19 cellular contexts compared by ENCODE assay signal in genomic region chr4:113179996-113180395, GRCh38.
DNase-seq lines count a peak whose midpoint lies in the region; ATAC-seq, FAIRE-seq and TF ChIP-seq lines count a peak whose summit lies in the region.
"Had no signal": no experiment of that assay in that cellular context is flagged by ENCODE, and none has a peak within 500 bp of the region (broad histone marks: within the 10 kb centered on the region; RNA-seq: fewer than 3 reads in every experiment).

No MANE protein-coding gene starts in this region.

- peaks cover 8% of the 10 kb centered on the region for H3K27me3 Mint-ChIP-seq in progenitor cell of endocrine pancreas
- H3K27me3 Mint-ChIP-seq: central memory CD8-positive, alpha-beta T cell had no signal

- H3K4me1 Mint-ChIP-seq in progenitor cell of endocrine pancreas (ENCODE audit: low read depth) = no peaks in the 10 kb centered on the region
- H3K4me1 Mint-ChIP-seq: central memory CD8-positive, alpha-beta T cell; mesothelial cell of epicardium had no signal

- TF ChIP-seq CTCF in AG10803 (conservative IDR thresholded peaks at IDR 0.05; ENCODE audit: low read length) (no peak), bronchial epithelial cell (IDR thresholded peaks at IDR 0.05; ENCODE audit: insufficient read depth, low read length, severe bottlenecking) (no peak), progenitor cell of endocrine pancreas (IDR thresholded peaks at IDR 0.05; ENCODE audit: unreplicated experiment) (no peak)

- no peaks in the 10 kb centered on the region for H3K36me3 ChIP-seq in bronchial epithelial cell (ENCODE audit: control insufficient read depth, insufficient read depth, low read length)

- DNase-seq in AG10803 (ENCODE audit: low read depth) = peak; percentile 26
- peak; percentile 39 for DNase-seq in HCEC 1CT
- peak; percentile 16 for DNase-seq in bronchial epithelial cell (ENCODE audit: low read depth)
- peak; percentile 31 for DNase-seq in kidney tubule cell (ENCODE audit: low spot score)
- DNase-seq in NCI-H146 (lab: John Stamatoyannopoulos, UW) = no peak
- DNase-seq in occipital lobe (lab: John Stamatoyannopoulos, UW) = no peak
- DNase-seq in progenitor cell of endocrine pancreas (ENCODE audit: low spot score, unreplicated experiment) = no peak
- DNase-seq: activated CD4-positive, alpha-beta T cell treated with anti-CD3 and anti-CD28 coated beads, Interleukin-2, amount 50 U/mL, for 48 hours; activated T-cell treated with anti-CD3 and anti-CD28 coated beads, Interleukin-2, amount 50 U/mL, for 4 hours; AML-193; Caco-2; NCI-H774; stimulated activated CD4-positive, alpha-beta T cell treated with anti-CD3 and anti-CD28 coated beads, Interleukin-4, amount 100 ng/mL, for 24 hours; stimulated activated CD8-positive, alpha-beta memory T cell treated with anti-CD3 and anti-CD28 coated beads, Interleukin-4, amount 100 ng/mL, for 48 hours had no signal

- H3K27me3 ChIP-seq in bronchial epithelial cell (ENCODE audit: control insufficient read depth, insufficient read depth, low read length) = no peaks in the 10 kb centered on the region

- no peaks in the 10 kb centered on the region for H3K9me3 Mint-ChIP-seq in progenitor cell of endocrine pancreas (ENCODE audit: low read depth)
- H3K9me3 Mint-ChIP-seq: activated T-cell treated with anti-CD3 and anti-CD28 coated beads, Interleukin-2, amount 50 U/mL, for 4 hours; central memory CD8-positive, alpha-beta T cell; mesothelial cell of epicardium had no signal

- H3K36me3 Mint-ChIP-seq in progenitor cell of endocrine pancreas (ENCODE audit: insufficient read depth) = no peaks in the 10 kb centered on the region
- H3K36me3 Mint-ChIP-seq: activated naive CD8-positive, alpha-beta T cell; mesothelial cell of epicardium had no signal

- no peak for ATAC-seq in GM18858 (IDR thresholded peaks at IDR 0.05; ENCODE audit: unreplicated experiment)
- ATAC-seq: activated T-cell treated with anti-CD3 and anti-CD28 coated beads, Interleukin-2, amount 50 U/mL, for 4 hours had no signal

- no peak overlapping the region for H3K4me3 Mint-ChIP-seq in progenitor cell of endocrine pancreas (ENCODE audit: low read depth)
- H3K4me3 Mint-ChIP-seq: activated naive CD8-positive, alpha-beta T cell; activated T-cell treated with anti-CD3 and anti-CD28 coated beads, Interleukin-2, amount 50 U/mL, for 4 hours; central memory CD8-positive, alpha-beta T cell; mesothelial cell of epicardium had no signal

- no peak overlapping the region for H3K27ac Mint-ChIP-seq in progenitor cell of endocrine pancreas
- H3K27ac Mint-ChIP-seq: activated naive CD8-positive, alpha-beta T cell; mesothelial cell of epicardium had no signal

- H3K4me3 ChIP-seq in AG10803 (ENCODE audit: low read length) = no peak overlapping the region
- no peak overlapping the region for H3K4me3 ChIP-seq in bronchial epithelial cell (ENCODE audit: low read depth, low read length)

- no peak for FAIRE-seq in bronchial epithelial cell (lab: Jason Lieb, UNC)
- FAIRE-seq: keratinocyte had no signal

Comparison
In these comparisons a context has a peak if more than half of its experiments do, and no peak if none do; other contexts are left out.
1. DNase-seq: peak in AG10803 (single experiment), HCEC 1CT (single experiment), bronchial epithelial cell (single experiment) and kidney tubule cell (single experiment); none in NCI-H146 (single experiment), occipital lobe (single experiment) and progenitor cell of endocrine pancreas (single experiment).